Comparison of ENCODE assay signal across 1 cellular context in genomic region chr2:20074001-20074648, GRCh38.
TF ChIP-seq lines count a peak whose summit lies in the region.

No MANE protein-coding gene starts in this region.

TF ChIP-seq in SK-N-SH, 30 proteins besides CTCF, POLR2A, EP300 and RAD21 (continued from another document):
- TF ChIP-seq RCOR1 (IDR thresholded peaks at IDR 0.05; ENCODE audit: low read length) (peak; percentile 56; the same call in 1 of the 2 replicates), TCF12 (IDR thresholded peaks at IDR 0.05) (no peak), USF1 (IDR thresholded peaks at IDR 0.05; ENCODE audit: borderline replicate concordance, low read depth) (no peak), TAF1 (IDR thresholded peaks at IDR 0.05; ENCODE audit: borderline replicate concordance, low read depth, low read length) (no peak), MAX (IDR thresholded peaks at IDR 0.05; ENCODE audit: low read depth) (no peak), FOXM1 (IDR thresholded peaks at IDR 0.05; ENCODE audit: low read depth) (no peak), MXI1 (IDR thresholded peaks at IDR 0.05; ENCODE audit: low read depth, low read length) (peak; percentile 67), EZH2phosphoT487 (IDR thresholded peaks at IDR 0.05; ENCODE audit: borderline replicate concordance, low read depth) (no peak), GATA2 (CRISPR knock-in tag; IDR thresholded peaks at IDR 0.05) (peak; percentile 26; the same call in 1 of the 2 replicates)
- TF ChIP-seq, protein P1, sequence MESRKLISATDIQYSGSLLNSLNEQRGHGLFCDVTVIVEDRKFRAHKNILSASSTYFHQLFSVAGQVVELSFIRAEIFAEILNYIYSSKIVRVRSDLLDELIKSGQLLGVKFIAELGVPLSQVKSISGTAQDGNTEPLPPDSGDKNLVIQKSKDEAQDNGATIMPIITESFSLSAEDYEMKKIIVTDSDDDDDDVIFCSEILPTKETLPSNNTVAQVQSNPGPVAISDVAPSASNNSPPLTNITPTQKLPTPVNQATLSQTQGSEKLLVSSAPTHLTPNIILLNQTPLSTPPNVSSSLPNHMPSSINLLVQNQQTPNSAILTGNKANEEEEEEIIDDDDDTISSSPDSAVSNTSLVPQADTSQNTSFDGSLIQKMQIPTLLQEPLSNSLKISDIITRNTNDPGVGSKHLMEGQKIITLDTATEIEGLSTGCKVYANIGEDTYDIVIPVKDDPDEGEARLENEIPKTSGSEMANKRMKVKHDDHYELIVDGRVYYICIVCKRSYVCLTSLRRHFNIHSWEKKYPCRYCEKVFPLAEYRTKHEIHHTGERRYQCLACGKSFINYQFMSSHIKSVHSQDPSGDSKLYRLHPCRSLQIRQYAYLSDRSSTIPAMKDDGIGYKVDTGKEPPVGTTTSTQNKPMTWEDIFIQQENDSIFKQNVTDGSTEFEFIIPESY (IDR thresholded peaks at IDR 0.05; ENCODE audit: borderline replicate concordance, low read depth) = no peak
